Comparison of ENCODE assay signal across 8 cellular contexts in the genomic region with DNA sequence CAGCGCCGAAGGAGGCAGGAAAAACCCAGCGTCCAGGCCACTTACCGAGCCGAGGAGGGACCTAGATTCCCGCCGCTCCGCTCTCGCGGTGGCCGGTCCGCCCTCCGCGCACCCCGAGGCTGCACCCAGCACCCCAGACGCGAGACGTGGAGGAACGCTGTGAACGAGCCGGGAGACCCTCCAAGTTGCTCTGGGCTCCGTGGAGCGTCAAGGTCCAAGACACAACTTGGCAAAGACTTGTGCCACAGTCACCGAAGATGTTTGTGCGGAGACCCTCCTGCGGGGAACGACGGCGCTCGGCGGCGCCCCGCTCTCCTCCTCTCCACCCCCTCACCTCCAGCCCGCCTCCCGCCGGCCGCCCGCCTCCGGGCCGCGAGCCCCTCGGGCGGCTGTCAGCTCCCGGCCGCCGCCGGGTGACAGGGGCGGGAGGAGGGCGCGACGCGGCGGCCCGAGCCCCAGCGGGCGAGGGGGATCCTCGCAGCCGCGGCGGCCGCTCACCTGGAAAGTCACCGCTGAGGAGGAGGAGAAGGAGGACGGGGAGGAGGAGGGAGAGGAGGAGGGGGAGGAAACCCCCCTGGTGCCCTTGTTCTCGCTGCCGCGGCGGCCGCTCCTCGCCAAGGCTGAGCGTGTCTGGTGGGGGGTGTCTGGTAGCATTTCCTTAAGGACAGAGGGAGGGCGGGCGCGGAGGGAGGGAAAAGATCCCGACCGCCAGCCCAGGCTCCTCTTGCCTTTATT. TPM values are rescaled to one million over a fixed set of nuclear protein-coding genes. Genes with fewer than 3 reads are reported as not detected.
DNase-seq lines count a peak whose midpoint lies in the region; ATAC-seq lines count a peak whose summit lies in the region.

No MANE protein-coding gene starts in this region.

- H3K36me3 Mint-ChIP-seq in activated T-cell treated with anti-CD3 and anti-CD28 coated beads, Interleukin-2, amount 50 U/mL, for 24 hours (ENCODE audit: low read depth), result peaks cover 32% of the 10 kb centered on the region
- no peaks in the 10 kb centered on the region for H3K36me3 Mint-ChIP-seq in naive B cell

- H4K20me1 ChIP-seq in GM23248 (ENCODE audit: insufficient read depth), result no peaks in the 10 kb centered on the region

- H3K9ac ChIP-seq in GM23248, result peak overlapping the region; percentile 99

- no peaks in the 10 kb centered on the region for H3K27me3 Mint-ChIP-seq in activated T-cell treated with anti-CD3 and anti-CD28 coated beads, Interleukin-2, amount 50 U/mL, for 24 hours
- H3K27me3 Mint-ChIP-seq in naive B cell, result peaks cover 0 to 4% (median 0%) of the 10 kb centered on the region in 3 donors

- peak overlapping the region; percentile 97 for H3K27ac Mint-ChIP-seq in activated T-cell treated with anti-CD3 and anti-CD28 coated beads, Interleukin-2, amount 50 U/mL, for 24 hours
- peak overlapping the region; percentile 93 to 100 (median 98) for H3K27ac Mint-ChIP-seq in naive B cell

- peak overlapping the region; percentile 97 for H3K27ac ChIP-seq in GM23248

- peak overlapping the region; percentile 34 for H2AFZ ChIP-seq in GM23248

- in situ Hi-C loops in GM23248 (cut with MboI), result loop anchor here (10.0 kb wide), 1 partner anchor 251 kb away; no protein-coding TSS in a partner anchor

- peak overlapping the region; percentile 92 for H3K4me3 Mint-ChIP-seq in activated T-cell treated with anti-CD3 and anti-CD28 coated beads, Interleukin-2, amount 50 U/mL, for 24 hours
- H3K4me3 Mint-ChIP-seq in naive B cell, result peak overlapping the region; percentile 92 to 98 (median 96)

- no peaks in the 10 kb centered on the region; the same call in 1 of the 2 replicates for H3K36me3 ChIP-seq in GM23248 (ENCODE audit: low read depth)

- no peaks in the 10 kb centered on the region for H3K27me3 ChIP-seq in GM23248 (replicated peaks; ENCODE audit: insufficient read depth)

- peaks cover 50% of the 10 kb centered on the region for H3K79me2 ChIP-seq in GM23248 (ENCODE audit: insufficient read depth)

- DNase-seq in DMS79 treated with DMSO at 0.1 percent for 48 hours (lab: John Stamatoyannopoulos, UW), result peak; percentile 70
- peak; percentile 83 for DNase-seq in GM23248
- DNase-seq in NCI-H2227 (lab: John Stamatoyannopoulos, UW; ENCODE audit: unreplicated experiment), result peak; percentile 64
- peak; percentile 79 for DNase-seq in activated T-cell treated with anti-CD3 and anti-CD28 coated beads, Interleukin-2, amount 50 U/mL, for 24 hours
- peak; percentile 69 for DNase-seq in naive B cell
- peak; percentile 59 for DNase-seq in stimulated activated naive CD4-positive, alpha-beta T cell treated with Interleukin-2 at 50 U/mL for 16 hours (lab: John Stamatoyannopoulos, UW)

- H3K4me2 ChIP-seq in GM23248 (ENCODE audit: unreplicated experiment), result peak overlapping the region; percentile 73

- peaks cover 18% of the 10 kb centered on the region for H3F3A ChIP-seq in GM23248 (ENCODE audit: insufficient read depth)

- H3K9me3 ChIP-seq in GM23248 (ENCODE audit: low read depth), result no peaks in the 10 kb centered on the region

- peak; percentile 17 for ATAC-seq in esophagus mucosa
- ATAC-seq in naive B cell (ENCODE audit: low read depth in 2 of 2), result peak; percentile 11 to 14
- no peak for ATAC-seq in HG03378 (IDR thresholded peaks at IDR 0.05; ENCODE audit: unreplicated experiment)

- peaks cover 32% of the 10 kb centered on the region for H3K4me1 ChIP-seq in GM23248 (ENCODE audit: insufficient read depth)

- 1% methylated on average over 34 to 64 of the region's 75 CpGs for WGBS in GM23248 (ENCODE audit: low coverage in 1 of 2, low lambda C conversion rate in 2 of 2, missing lambda C conversion rate in 2 of 2), 2 experiments

- H3K4me1 Mint-ChIP-seq in activated T-cell treated with anti-CD3 and anti-CD28 coated beads, Interleukin-2, amount 50 U/mL, for 24 hours (ENCODE audit: low read depth), result peaks cover 47% of the 10 kb centered on the region
- peaks cover 31 to 51% (median 39%) of the 10 kb centered on the region in 3 donors for H3K4me1 Mint-ChIP-seq in naive B cell

- H3K4me3 ChIP-seq in GM23248, result peak overlapping the region; percentile 94

- no peaks in the 10 kb centered on the region for H3K9me2 ChIP-seq in GM23248 (ENCODE audit: insufficient read depth)

- H3K9me3 Mint-ChIP-seq in activated T-cell treated with anti-CD3 and anti-CD28 coated beads, Interleukin-2, amount 50 U/mL, for 24 hours, result no peaks in the 10 kb centered on the region
- no peaks in the 10 kb centered on the region for H3K9me3 Mint-ChIP-seq in naive B cell

RNA-seq across cellular contexts. Expression of a gene that starts 0.6 kb away (rescaled TPM):
- 15.0 and 21.0 TPM in 2 replicates for total RNA-seq in GM23248 (2014; rRNA removed; shearing (Covaris generic))
- polyA plus RNA-seq in GM23248 (2016; fragmentation: Nextera tagmentation; extraction: Ambion mirVana) (6.8 and 8.3 TPM in 2 replicates), naive B cell (ENCODE audit: low read depth in 6 of 6) (10 to 100 TPM in 1 of 6 donors, 1 to 10 TPM in 5; 2.7 to 10.2 (median 5.4) TPM)
- 12.2 TPM for total RNA-seq in esophagus mucosa
